19 cellular contexts compared by ENCODE assay signal in genomic region chr6:170308761-170309160, GRCh38. TPM values are rescaled to one million over a fixed set of nuclear protein-coding genes. Genes with fewer than 3 reads are reported as not detected.
DNase-seq lines count a peak whose midpoint lies in the region; ATAC-seq and TF ChIP-seq lines count a peak whose summit lies in the region.
"Had no signal": no experiment of that assay in that cellular context is flagged by ENCODE, and none has a peak within 500 bp of the region (broad histone marks: within the 10 kb centered on the region; RNA-seq: fewer than 3 reads in every experiment).

No MANE protein-coding gene starts in this region.

- no peak for TF ChIP-seq CTCF in CD8-positive, alpha-beta T cell (IDR thresholded peaks at IDR 0.05)

- peaks cover 59% of the 10 kb centered on the region for H3K4me1 Mint-ChIP-seq in CD8-positive, alpha-beta T cell (ENCODE audit: low read depth)
- peaks cover 42% of the 10 kb centered on the region for H3K4me1 Mint-ChIP-seq in activated CD8-positive, alpha-beta T cell treated with anti-CD3 and anti-CD28 coated beads, Interleukin-2, amount 10 ng/mL, durations not matched to agents 7 days and 5 days (ENCODE audit: low read depth)
- peaks cover 44 to 68% (median 62%) of the 10 kb centered on the region in 7 donors for H3K4me1 Mint-ChIP-seq in naive thymus-derived CD4-positive, alpha-beta T cell

- POLR2A ChIA-PET in CD8-positive, alpha-beta T cell (lab: Charles Lee): interaction anchor here (1.9 kb wide), 1 partner anchor 14 kb away, joined by 5 read pairs; no protein-coding TSS in a partner anchor
- POLR2A ChIA-PET in activated CD8-positive, alpha-beta T cell treated with anti-CD3 and anti-CD28 coated beads, Interleukin-2, amount 10 ng/mL, durations not matched to agents 7 days and 5 days (lab: Charles Lee): interaction anchor here (3.0 kb wide), 1 partner anchor 17 kb away, joined by 8 read pairs; no protein-coding TSS in a partner anchor
- POLR2A ChIA-PET in naive thymus-derived CD4-positive, alpha-beta T cell (lab: Charles Lee): interaction anchor here (2.8 to 4.5 kb wide), 2 partner anchors 18 to 37 kb away, joined by 23 to 29 read pairs; partner anchors contain the start of gene DLL1

- H3K4me1 ChIP-seq in ACC112 (ENCODE audit: control insufficient read depth, insufficient read depth, low read length, unreplicated experiment): peaks cover 21% of the 10 kb centered on the region
- H3K4me1 ChIP-seq in CD8-positive, alpha-beta T cell (ENCODE audit: insufficient read depth, low read length): peaks cover 47% of the 10 kb centered on the region
- H3K4me1 ChIP-seq in naive thymus-derived CD4-positive, alpha-beta T cell (ENCODE audit: control insufficient read depth in 2 of 2, insufficient read depth in 2 of 2, low read length in 2 of 2): peaks cover 28 to 51% of the 10 kb centered on the region in 2 donors

- H3K79me2 ChIP-seq in ACC112 (ENCODE audit: control insufficient read depth, insufficient read depth, low read length, unreplicated experiment): peaks cover 67% of the 10 kb centered on the region

- H3K27me3 Mint-ChIP-seq in CD8-positive, alpha-beta T cell (ENCODE audit: low read depth): peaks cover 5% of the 10 kb centered on the region
- H3K27me3 Mint-ChIP-seq in activated CD8-positive, alpha-beta T cell treated with anti-CD3 and anti-CD28 coated beads, Interleukin-2, amount 10 ng/mL, durations not matched to agents 7 days and 5 days (ENCODE audit: low read depth): peaks cover 6% of the 10 kb centered on the region
- peaks cover 0 to 19% (median under 1%) of the 10 kb centered on the region in 5 donors for H3K27me3 Mint-ChIP-seq in naive thymus-derived CD4-positive, alpha-beta T cell

- H3K27ac ChIP-seq in ACC112 (ENCODE audit: low read depth, low read length): no peak overlapping the region
- H3K27ac ChIP-seq in CD8-positive, alpha-beta T cell (ENCODE audit: low read depth, low read length): no peak overlapping the region
- H3K27ac ChIP-seq in naive thymus-derived CD4-positive, alpha-beta T cell (ENCODE audit: low read depth, low read length): no peak overlapping the region
- H3K27ac ChIP-seq: C4-2B, foreskin keratinocyte, right atrium auricular region had no signal

- no peaks in the 10 kb centered on the region for H3K36me3 ChIP-seq in ACC112 (ENCODE audit: insufficient read depth, low read length)
- no peaks in the 10 kb centered on the region for H3K36me3 ChIP-seq in CD8-positive, alpha-beta T cell (ENCODE audit: insufficient read depth, low read length)
- H3K36me3 ChIP-seq in naive thymus-derived CD4-positive, alpha-beta T cell (ENCODE audit: control insufficient read depth in 2 of 3, insufficient read depth in 3 of 3, low read length in 3 of 3): peaks cover 0 to 5% (median 0%) of the 10 kb centered on the region in 3 experiments
- H3K36me3 ChIP-seq: right atrium auricular region had no signal

- intact Hi-C loops in CD8-positive, alpha-beta T cell (cut with DNase I, micrococcal nuclease): loop anchor here (5.0 to 10.0 kb wide), 4 partner anchors 221 to 606 kb away; partner anchors contain the start of genes C6orf120 (in 1 of the 2), PDCD2 (in 1 of the 2) and WDR27 (in 1 of the 2)
- intact Hi-C loops in naive thymus-derived CD4-positive, alpha-beta T cell (cut with micrococcal nuclease): no loop called here

- peak overlapping the region; percentile 41 for H3K4me3 Mint-ChIP-seq in CD8-positive, alpha-beta T cell
- peak overlapping the region; percentile 24 for H3K4me3 Mint-ChIP-seq in activated CD8-positive, alpha-beta T cell treated with anti-CD3 and anti-CD28 coated beads, Interleukin-2, amount 10 ng/mL, durations not matched to agents 7 days and 5 days
- H3K4me3 Mint-ChIP-seq in naive thymus-derived CD4-positive, alpha-beta T cell: peak overlapping the region; percentile 63 to 98 (median 94)

- peaks cover 36% of the 10 kb centered on the region for H3K36me3 Mint-ChIP-seq in CD8-positive, alpha-beta T cell
- peaks cover 19% of the 10 kb centered on the region for H3K36me3 Mint-ChIP-seq in activated CD8-positive, alpha-beta T cell treated with anti-CD3 and anti-CD28 coated beads, Interleukin-2, amount 10 ng/mL, durations not matched to agents 7 days and 5 days (ENCODE audit: low read depth)
- H3K36me3 Mint-ChIP-seq in naive thymus-derived CD4-positive, alpha-beta T cell: peaks cover 0 to 19% (median 9%) of the 10 kb centered on the region in 5 donors

- no peak overlapping the region for H3K27ac Mint-ChIP-seq in CD8-positive, alpha-beta T cell
- H3K27ac Mint-ChIP-seq in activated CD8-positive, alpha-beta T cell treated with anti-CD3 and anti-CD28 coated beads, Interleukin-2, amount 10 ng/mL, durations not matched to agents 7 days and 5 days: no peak overlapping the region
- peak overlapping the region in 6 of 9 donors; percentile 37 to 96 (median 92) for H3K27ac Mint-ChIP-seq in naive thymus-derived CD4-positive, alpha-beta T cell

- no peaks in the 10 kb centered on the region for H3K9me3 ChIP-seq in CD8-positive, alpha-beta T cell (ENCODE audit: low read length)
- no peaks in the 10 kb centered on the region for H3K9me3 ChIP-seq in naive thymus-derived CD4-positive, alpha-beta T cell (ENCODE audit: control insufficient read depth in 2 of 3, low read length in 3 of 3)
- H3K9me3 ChIP-seq: right atrium auricular region had no signal

- CTCF ChIA-PET in CD8-positive, alpha-beta T cell (lab: Charles Lee): interaction anchor here (0.8 to 1.3 kb wide), 3 partner anchors 9 to 477 kb away, joined by 3 to 5 read pairs (median 5); no protein-coding TSS in a partner anchor
- CTCF ChIA-PET in activated CD8-positive, alpha-beta T cell treated with anti-CD3 and anti-CD28 coated beads, Interleukin-2, amount 10 ng/mL, durations not matched to agents 7 days and 5 days (lab: Charles Lee): interaction anchor here (2.0 kb wide), 1 partner anchor 208 kb away, joined by 7 read pairs; no protein-coding TSS in a partner anchor
- CTCF ChIA-PET in naive thymus-derived CD4-positive, alpha-beta T cell (lab: Charles Lee): no interaction called here

- no peak for ATAC-seq in CD8-positive, alpha-beta T cell
- no peak for ATAC-seq in activated CD8-positive, alpha-beta T cell treated with anti-CD3 and anti-CD28 coated beads, Interleukin-2, amount 10 ng/mL, durations not matched to agents 7 days and 5 days
- ATAC-seq in naive thymus-derived CD4-positive, alpha-beta T cell: no peak
- ATAC-seq in HG02973 (IDR thresholded peaks at IDR 0.05; ENCODE audit: unreplicated experiment): no peak
- no peak for ATAC-seq in GM18502 (IDR thresholded peaks at IDR 0.05; ENCODE audit: poor library complexity, unreplicated experiment)
- ATAC-seq: foreskin keratinocyte had no signal

- no peaks in the 10 kb centered on the region for H3K9me3 Mint-ChIP-seq in CD8-positive, alpha-beta T cell
- H3K9me3 Mint-ChIP-seq in activated CD8-positive, alpha-beta T cell treated with anti-CD3 and anti-CD28 coated beads, Interleukin-2, amount 10 ng/mL, durations not matched to agents 7 days and 5 days (ENCODE audit: insufficient read depth): no peaks in the 10 kb centered on the region
- peaks cover 0 to 1% (median 0%) of the 10 kb centered on the region in 11 donors for H3K9me3 Mint-ChIP-seq in naive thymus-derived CD4-positive, alpha-beta T cell

- H2AFZ ChIP-seq in ACC112 (ENCODE audit: low read length, unreplicated experiment): no peak overlapping the region

- H3K27me3 ChIP-seq in ACC112 (ENCODE audit: insufficient read depth, low read length): no peaks in the 10 kb centered on the region
- H3K27me3 ChIP-seq in CD8-positive, alpha-beta T cell (ENCODE audit: insufficient read depth, low read length): no peaks in the 10 kb centered on the region
- H3K27me3 ChIP-seq in naive thymus-derived CD4-positive, alpha-beta T cell (ENCODE audit: control insufficient read depth in 2 of 2, insufficient read depth in 2 of 2, low read length in 2 of 2): no peaks in the 10 kb centered on the region
- H3K27me3 ChIP-seq: foreskin keratinocyte, right atrium auricular region had no signal

- no peak for DNase-seq in CD8-positive, alpha-beta T cell
- no peak for DNase-seq in activated CD8-positive, alpha-beta T cell treated with anti-CD3 and anti-CD28 coated beads, Interleukin-2, amount 10 ng/mL, durations not matched to agents 7 days and 5 days
- no peak for DNase-seq in naive thymus-derived CD4-positive, alpha-beta T cell
- DNase-seq in A172 (ENCODE audit: low spot score) (no peak), NCI-H1694 treated with DMSO at 0.1 percent for 48 hours (lab: John Stamatoyannopoulos, UW) (no peak)
- DNase-seq: effector CD8-positive, alpha-beta T cell; foreskin keratinocyte; GF-D8; KBM-7; NCI-H187; NCI-H524; RPMI8226; stimulated activated CD4-positive, alpha-beta T cell treated with anti-CD3 and anti-CD28 coated beads, Interleukin-4, amount 100 ng/mL, for 4 hours; stimulated activated naive CD4-positive, alpha-beta T cell had no signal

- H3K4me3 ChIP-seq in ACC112 (ENCODE audit: low read depth, low read length): peak overlapping the region; percentile 98; the same call in 1 of the 2 replicates
- H3K4me3 ChIP-seq in CD8-positive, alpha-beta T cell (ENCODE audit: low read depth, low read length): no peak overlapping the region
- no peak overlapping the region for H3K4me3 ChIP-seq in naive thymus-derived CD4-positive, alpha-beta T cell (ENCODE audit: low read length)
- H3K4me3 ChIP-seq: right atrium auricular region had no signal

RNA-seq across cellular contexts. Expression of gene FAM120B, which starts 2.2 kb away (rescaled TPM):
- 10 to 100 TPM; 24.0 to 25.3 TPM for total RNA-seq in CD8-positive, alpha-beta T cell
- 10 to 100 TPM; 25.5 to 26.0 TPM for total RNA-seq in activated CD8-positive, alpha-beta T cell treated with anti-CD3 and anti-CD28 coated beads, Interleukin-2, amount 10 ng/mL, durations not matched to agents 7 days and 5 days
- 10 to 100 TPM; 27.2 to 53.4 (median 35.5) TPM for total RNA-seq in naive thymus-derived CD4-positive, alpha-beta T cell
- polyA plus RNA-seq in naive thymus-derived CD4-positive, alpha-beta T cell: 10 to 100 TPM; 31.0 to 49.3 TPM
- total RNA-seq in A172 (2014; rRNA removed; shearing (Covaris generic)): 6.1 and 7.4 TPM in 2 replicates

RNA-seq across cellular contexts. Expression of gene DLL1, which starts 17.9 kb away (rescaled TPM):
- total RNA-seq in CD8-positive, alpha-beta T cell: 10 to 100 TPM; 17.8 to 19.9 TPM
- 10 to 100 TPM; 10.7 to 12.3 TPM for total RNA-seq in activated CD8-positive, alpha-beta T cell treated with anti-CD3 and anti-CD28 coated beads, Interleukin-2, amount 10 ng/mL, durations not matched to agents 7 days and 5 days
- total RNA-seq in naive thymus-derived CD4-positive, alpha-beta T cell: 10 to 100 TPM in 1 of 5 experiments, 1 to 10 TPM in 3, under 1 TPM in 1; 0.19 to 12.9 (median 4.5) TPM
- under 1 TPM; 0.54 to 0.60 TPM for polyA plus RNA-seq in naive thymus-derived CD4-positive, alpha-beta T cell
- 3.4 and 4.7 TPM in 2 replicates for total RNA-seq in A172 (2014; rRNA removed; shearing (Covaris generic))

Comparison
In these comparisons a context has a peak if more than half of its experiments do, and no peak if none do; other contexts are left out.
1. H3K27ac Mint-ChIP-seq: peak in naive thymus-derived CD4-positive, alpha-beta T cell (6 of 9); none in CD8-positive, alpha-beta T cell (single experiment) and activated CD8-positive, alpha-beta T cell treated with anti-CD3 and anti-CD28 coated beads, Interleukin-2, amount 10 ng/mL, durations not matched to agents 7 days and 5 days (single experiment).
2. H3K4me3 Mint-ChIP-seq: peak in every context shown above with its lines; median percentile 94 in naive thymus-derived CD4-positive, alpha-beta T cell; 41 in CD8-positive, alpha-beta T cell; 24 in activated CD8-positive, alpha-beta T cell treated with anti-CD3 and anti-CD28 coated beads, Interleukin-2, amount 10 ng/mL, durations not matched to agents 7 days and 5 days.
3. intact Hi-C loops: an anchor here in CD8-positive, alpha-beta T cell (5.0 to 10.0 kb wide); none called in naive thymus-derived CD4-positive, alpha-beta T cell.